ENCODE assay signal across 23 cellular contexts in genomic region chr5:137667341-137667740, GRCh38.
DNase-seq lines count a peak whose midpoint lies in the region; ATAC-seq and TF ChIP-seq lines count a peak whose summit lies in the region.
"Had no signal": no experiment of that assay in that cellular context is flagged by ENCODE, and none has a peak within 500 bp of the region (broad histone marks: within the 10 kb centered on the region; RNA-seq: fewer than 3 reads in every experiment).

No MANE protein-coding gene starts in this region.

- no peaks in the 10 kb centered on the region for H3K36me3 Mint-ChIP-seq in neural crest cell (ENCODE audit: low read depth)

- H3K27me3 ChIP-seq in heart right ventricle (no peaks in the 10 kb centered on the region), aorta (ENCODE audit: control insufficient read depth in 1 of 2, insufficient read depth in 2 of 2, low read length in 1 of 2) (no peaks in the 10 kb centered on the region)
- H3K27me3 ChIP-seq: BE2C, tibial nerve had no signal

- H3K4me3 ChIP-seq in heart right ventricle (no peak overlapping the region), fibroblast of villous mesenchyme (ENCODE audit: low read depth, low read length) (no peak overlapping the region), aorta (ENCODE audit: low read length in 2 of 2) (no peak overlapping the region)
- H3K4me3 ChIP-seq: A549, tibial nerve had no signal

- H3K9me3 Mint-ChIP-seq in neural crest cell: no peaks in the 10 kb centered on the region
- H3K9me3 Mint-ChIP-seq: activated T-cell treated with anti-CD3 and anti-CD28 coated beads, Interleukin-2, amount 50 U/mL, for 4 hours; HFFc6 had no signal

- peak overlapping the region; percentile 76 for H3K27ac Mint-ChIP-seq in neural crest cell (ENCODE audit: unreplicated experiment)
- H3K27ac Mint-ChIP-seq: HFFc6 had no signal

- TF ChIP-seq CTCF in heart right ventricle (IDR thresholded peaks at IDR 0.05) (no peak), fibroblast of villous mesenchyme (IDR thresholded peaks at IDR 0.05; ENCODE audit: insufficient read depth, low read depth, low read length) (no peak), neural crest cell (conservative IDR thresholded peaks at IDR 0.05) (no peak)

- intact Hi-C loops in heart right ventricle (cut with DNase I): loop anchor here in 1 of 10 donors (5.0 kb wide), 1 partner anchor 35 kb away; no protein-coding TSS in a partner anchor
- intact Hi-C loops in cardiac septum (cut with DNase I): no loop called here
- intact Hi-C loops in aorta (cut with DNase I): loop anchor here (5.0 kb wide), 2 partner anchors 35 to 40 kb away; no protein-coding TSS in a partner anchor

- H3K36me3 ChIP-seq in heart right ventricle (peaks cover 0 to 24% (median 0%) of the 10 kb centered on the region in 9 donors), aorta (ENCODE audit: control insufficient read depth in 1 of 2, insufficient read depth in 2 of 2, low read length in 1 of 2) (no peaks in the 10 kb centered on the region)
- H3K36me3 ChIP-seq: BE2C had no signal

- H3K9me3 ChIP-seq in heart right ventricle (no peaks in the 10 kb centered on the region), aorta (ENCODE audit: control insufficient read depth, low read length) (no peaks in the 10 kb centered on the region)
- H3K9me3 ChIP-seq: A549, BE2C, tibial nerve had no signal

- H3K27ac ChIP-seq in heart right ventricle: peak overlapping the region; percentile 29 to 82 (median 68)
- H3K27ac ChIP-seq in aorta (ENCODE audit: low read depth in 1 of 2, low read length in 2 of 2): peak overlapping the region; percentile 92 to 97
- H3K27ac ChIP-seq: A549 had no signal

- DNase-seq in heart right ventricle (no peak), cardiac septum (ENCODE audit: low spot score) (no peak), fibroblast of villous mesenchyme (ENCODE audit: low read depth) (peak; percentile 7), neural crest cell (ENCODE audit: low read depth, low spot score) (no peak), aorta (no peak)
- DNase-seq: activated naive CD4-positive, alpha-beta T cell treated with anti-CD3 and anti-CD28 coated beads, Interleukin-2, amount 50 U/mL, for 16 hours; activated T-cell treated with anti-CD3 and anti-CD28 coated beads, Interleukin-2, amount 50 U/mL, for 4 hours; anterior cingulate cortex; BE2C; DND-41; effector CD8-positive, alpha-beta T cell; HFFc6; left colon; PC-3; SIG-M5; small intestine; stimulated activated CD4-positive, alpha-beta T cell treated with anti-CD3 and anti-CD28 coated beads, Interleukin-2, amount 100 ng/mL, for 48 hours; stimulated activated naive CD4-positive, alpha-beta T cell treated with Interleukin-2 at 50 U/mL for 16 hours had no signal

- no peaks in the 10 kb centered on the region for H3K27me3 Mint-ChIP-seq in neural crest cell (ENCODE audit: low read depth)

- peaks cover 0 to 28% (median 22%) of the 10 kb centered on the region in 9 donors for H3K4me1 ChIP-seq in heart right ventricle
- H3K4me1 ChIP-seq in aorta (ENCODE audit: control insufficient read depth in 1 of 2, insufficient read depth in 2 of 2, low read length in 2 of 2): peaks cover 0 to 2% of the 10 kb centered on the region in 2 donors
- H3K4me1 ChIP-seq: BE2C had no signal

- H3K4me1 Mint-ChIP-seq in neural crest cell: no peaks in the 10 kb centered on the region

- H3K4me3 Mint-ChIP-seq in neural crest cell: no peak overlapping the region
- H3K4me3 Mint-ChIP-seq: activated T-cell treated with anti-CD3 and anti-CD28 coated beads, Interleukin-2, amount 50 U/mL, for 4 hours; HFFc6 had no signal

- peak in 2 of 8 donors; percentile 36 to 54 for ATAC-seq in heart right ventricle
- ATAC-seq in aorta (ENCODE audit: low FRiP score): no peak
- ATAC-seq in HG03378 (IDR thresholded peaks at IDR 0.05; ENCODE audit: unreplicated experiment): no peak
- no peak for ATAC-seq in GM18861 (IDR thresholded peaks at IDR 0.05; ENCODE audit: unreplicated experiment)
- no peak for ATAC-seq in GM18909 (IDR thresholded peaks at IDR 0.05; ENCODE audit: poor library complexity, unreplicated experiment)
- ATAC-seq: A549; activated T-cell treated with anti-CD3 and anti-CD28 coated beads, Interleukin-2, amount 50 U/mL, for 4 hours; left colon; PC-3 had no signal
